In genomic region chr10:87092861-87093460, GRCh38 we compare ENCODE assay signal across 8 cellular contexts. TPM values are rescaled to one million over a fixed set of nuclear protein-coding genes. Genes with fewer than 3 reads are reported as not detected.
DNase-seq lines count a peak whose midpoint lies in the region; ATAC-seq and TF ChIP-seq lines count a peak whose summit lies in the region.

No MANE protein-coding gene starts in this region.

- peaks cover 53% of the 10 kb centered on the region for H3K4me1 Mint-ChIP-seq in activated B cell treated with CpG ODN at 0.5 μM for 24 hours

- peaks cover 15% of the 10 kb centered on the region for H4K20me1 ChIP-seq in osteoblast (ENCODE audit: insufficient read depth, low read length)

- POLR2A ChIA-PET in activated B cell treated with CpG ODN at 0.5 μM for 24 hours (lab: Charles Lee), result interaction anchor here (0.6 to 3.2 kb wide), 3 partner anchors 55 to 127 kb away, joined by 3 to 23 read pairs (median 5); no protein-coding TSS in a partner anchor

- CTCF ChIA-PET in activated B cell treated with CpG ODN at 0.5 μM for 24 hours (lab: Charles Lee), result no interaction called here

- TF ChIP-seq CTCF in activated B cell treated with CpG ODN at 0.5 μM for 24 hours (IDR thresholded peaks at IDR 0.05), result no peak
- no peak for TF ChIP-seq CTCF in fibroblast of mammary gland (conservative IDR thresholded peaks at IDR 0.05; ENCODE audit: control insufficient read depth, insufficient read depth, low read depth, low read length)
- TF ChIP-seq CTCF in osteoblast (IDR thresholded peaks at IDR 0.05; ENCODE audit: extremely low read depth, low read depth, low read length), result no peak

- intact Hi-C loops in activated B cell treated with CpG ODN at 0.5 μM for 24 hours (cut with micrococcal nuclease), result loop anchor here (10.0 kb wide), 2 partner anchors 92 to 568 kb away; partner anchors contain the start of gene WAPL

- peaks cover 88% of the 10 kb centered on the region for H3K79me2 ChIP-seq in osteoblast (ENCODE audit: insufficient read depth, low read length)

- H3K36me3 Mint-ChIP-seq in activated B cell treated with CpG ODN at 0.5 μM for 24 hours (ENCODE audit: low read depth), result peaks cover 23% of the 10 kb centered on the region

- H3K4me3 ChIP-seq in HUES6 (ENCODE audit: low read depth, low read length), result peak overlapping the region; percentile 89
- peak overlapping the region; percentile 74 for H3K4me3 ChIP-seq in fibroblast of mammary gland (ENCODE audit: control insufficient read depth, low read depth, low read length)
- H3K4me3 ChIP-seq in osteoblast (ENCODE audit: insufficient read depth, low read length), result peak overlapping the region; percentile 80

- H3K4me3 Mint-ChIP-seq in activated B cell treated with CpG ODN at 0.5 μM for 24 hours, result peak overlapping the region; percentile 92

- DNase-seq in EH (ENCODE audit: low read depth) (peak; percentile 43), activated B cell treated with CpG ODN at 0.5 μM for 24 hours (no peak), fibroblast of mammary gland (ENCODE audit: low read depth) (peak; percentile 52), osteoblast (ENCODE audit: insufficient read length, low spot score, missing footprints) (no peak), NCI-H187 treated with DMSO at 0.1 percent for 48 hours (lab: John Stamatoyannopoulos, UW) (no peak)

- H3K27me3 Mint-ChIP-seq in activated B cell treated with CpG ODN at 0.5 μM for 24 hours, result no peaks in the 10 kb centered on the region

- H3K9me3 Mint-ChIP-seq in activated B cell treated with CpG ODN at 0.5 μM for 24 hours, result no peaks in the 10 kb centered on the region

- H3K27ac ChIP-seq in HUES6 (ENCODE audit: low read depth, low read length) (peak overlapping the region; percentile 59), osteoblast (ENCODE audit: low read depth, low read length) (peak overlapping the region; percentile 76)

- H3K9me3 ChIP-seq in HUES6 (ENCODE audit: control insufficient read depth, insufficient read depth, low read depth, low read length), result no peaks in the 10 kb centered on the region
- H3K9me3 ChIP-seq in osteoblast (ENCODE audit: low read depth, low read length), result no peaks in the 10 kb centered on the region

- peak overlapping the region; percentile 82 for H3K27ac Mint-ChIP-seq in activated B cell treated with CpG ODN at 0.5 μM for 24 hours

- peaks cover 9% of the 10 kb centered on the region for H3K36me3 ChIP-seq in HUES6 (ENCODE audit: control insufficient read depth, insufficient read depth, low read length)
- H3K36me3 ChIP-seq in osteoblast (ENCODE audit: insufficient read depth, low read length), result peaks cover 12% of the 10 kb centered on the region

- no peaks in the 10 kb centered on the region for H3K27me3 ChIP-seq in HUES6 (ENCODE audit: control insufficient read depth, insufficient read depth, low read length)
- no peaks in the 10 kb centered on the region for H3K27me3 ChIP-seq in osteoblast (ENCODE audit: insufficient read depth, low read length)

- H2AFZ ChIP-seq in osteoblast (ENCODE audit: low read length), result peak overlapping the region; percentile 41

- ATAC-seq in activated B cell treated with CpG ODN at 0.5 μM for 24 hours (ENCODE audit: low read depth), result no peak
- no peak for ATAC-seq in GM21576 (IDR thresholded peaks at IDR 0.05; ENCODE audit: unreplicated experiment)
- ATAC-seq in GM18909 (IDR thresholded peaks at IDR 0.05; ENCODE audit: poor library complexity, unreplicated experiment), result no peak

- H3K4me1 ChIP-seq in HUES6 (ENCODE audit: control insufficient read depth, insufficient read depth, low read length) (peaks cover 25% of the 10 kb centered on the region), osteoblast (ENCODE audit: insufficient read depth, low read length) (peaks cover 29% of the 10 kb centered on the region)

- H3K9ac ChIP-seq in HUES6 (ENCODE audit: low read length), result peak overlapping the region; percentile 71

- H3K4me2 ChIP-seq in osteoblast (ENCODE audit: insufficient read depth, low read length), result peak overlapping the region; percentile 95

RNA-seq across cellular contexts. Expression of gene GLUD1, which starts 1.7 kb away (rescaled TPM):
- 96.5 and 98.4 TPM in 2 replicates for total RNA-seq in activated B cell treated with CpG ODN at 0.5 μM for 24 hours
- 212 and 221 TPM in 2 replicates for total RNA-seq in osteoblast

RNA-seq across cellular contexts. Expression of gene SHLD2, which starts 2.0 kb away (rescaled TPM):
- 29.3 and 29.6 TPM in 2 replicates for total RNA-seq in activated B cell treated with CpG ODN at 0.5 μM for 24 hours
- total RNA-seq in osteoblast, result 39.5 and 40.9 TPM in 2 replicates

Comparison
In these comparisons a context has a peak if more than half of its experiments do, and no peak if none do; other contexts are left out.
1. DNase-seq: peak in EH (single experiment) and fibroblast of mammary gland (single experiment); none in activated B cell treated with CpG ODN at 0.5 μM for 24 hours (single experiment), osteoblast (single experiment) and NCI-H187 treated with DMSO at 0.1 percent for 48 hours (single experiment).
2. Peak in every context shown above with its lines, with median percentiles within 50 percentile points of each other: H3K4me3 ChIP-seq.